ENCODE assay signal across 1 cellular context in the genomic region with DNA sequence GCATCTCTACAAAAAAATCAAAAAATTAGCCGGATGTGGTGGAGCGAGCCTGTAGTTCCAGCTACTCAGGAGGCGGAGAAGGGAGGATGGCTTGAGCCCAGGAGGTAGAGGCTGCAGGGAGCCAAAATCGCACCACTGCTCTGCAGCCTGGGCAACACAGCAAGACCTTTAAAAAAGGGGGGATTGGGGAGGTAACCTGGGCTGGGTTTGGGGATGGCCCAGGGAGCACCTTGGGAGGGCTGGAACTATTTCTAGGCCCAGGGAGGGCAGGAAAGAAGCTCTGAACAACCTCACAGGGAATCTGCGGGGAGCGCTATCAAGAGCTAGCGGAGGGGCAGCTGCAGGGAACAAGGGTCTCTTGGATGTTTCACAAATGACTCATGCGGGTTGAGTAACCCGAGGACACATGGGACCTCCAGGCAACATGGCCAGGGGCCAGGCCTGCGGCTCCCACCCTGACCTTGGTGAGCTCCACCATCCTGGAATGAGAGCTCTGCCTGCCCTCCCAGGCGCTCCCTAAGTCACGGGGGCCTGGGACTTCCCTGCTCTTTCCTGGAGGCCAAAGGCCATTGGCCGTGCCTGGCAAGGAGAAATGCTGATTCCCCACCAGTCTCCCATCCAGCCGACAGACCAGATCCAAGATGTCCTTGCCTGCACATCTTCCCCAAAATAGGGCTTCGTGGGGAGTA.
A peak's percentile ranks its signal among the peaks of the same experiment; 100 is the strongest.
TF ChIP-seq lines count a peak whose summit lies in the region.

No MANE protein-coding gene starts in this region.

TF ChIP-seq in HepG2, 621 proteins besides CTCF, POLR2A, EP300 and RAD21 (continued from another document and continues in another):
- no peak for TF ChIP-seq CREB3 (CRISPR knock-in tag; IDR thresholded peaks at IDR 0.05)
- peak; percentile 88 for TF ChIP-seq CSRNP1 (CRISPR knock-in tag; IDR thresholded peaks at IDR 0.05)
- TF ChIP-seq TERF1 (CRISPR knock-in tag; IDR thresholded peaks at IDR 0.05), result no peak
- peak; percentile 35; the same call in 1 of the 2 replicates for TF ChIP-seq TBX2 (CRISPR knock-in tag; IDR thresholded peaks at IDR 0.05; ENCODE audit: borderline replicate concordance)
- no peak for TF ChIP-seq ZNF383 (CRISPR knock-in tag; IDR thresholded peaks at IDR 0.05; ENCODE audit: borderline replicate concordance)
- TF ChIP-seq ZNF747 (CRISPR knock-in tag; IDR thresholded peaks at IDR 0.05; ENCODE audit: borderline replicate concordance), result 0 out of 2 replicates have a peak, but pooled peaks have one; percentile 36
- TF ChIP-seq ZNF564 (CRISPR knock-in tag; IDR thresholded peaks at IDR 0.05), result peak; percentile 51; the same call in 1 of the 2 replicates
- TF ChIP-seq, protein P1, sequence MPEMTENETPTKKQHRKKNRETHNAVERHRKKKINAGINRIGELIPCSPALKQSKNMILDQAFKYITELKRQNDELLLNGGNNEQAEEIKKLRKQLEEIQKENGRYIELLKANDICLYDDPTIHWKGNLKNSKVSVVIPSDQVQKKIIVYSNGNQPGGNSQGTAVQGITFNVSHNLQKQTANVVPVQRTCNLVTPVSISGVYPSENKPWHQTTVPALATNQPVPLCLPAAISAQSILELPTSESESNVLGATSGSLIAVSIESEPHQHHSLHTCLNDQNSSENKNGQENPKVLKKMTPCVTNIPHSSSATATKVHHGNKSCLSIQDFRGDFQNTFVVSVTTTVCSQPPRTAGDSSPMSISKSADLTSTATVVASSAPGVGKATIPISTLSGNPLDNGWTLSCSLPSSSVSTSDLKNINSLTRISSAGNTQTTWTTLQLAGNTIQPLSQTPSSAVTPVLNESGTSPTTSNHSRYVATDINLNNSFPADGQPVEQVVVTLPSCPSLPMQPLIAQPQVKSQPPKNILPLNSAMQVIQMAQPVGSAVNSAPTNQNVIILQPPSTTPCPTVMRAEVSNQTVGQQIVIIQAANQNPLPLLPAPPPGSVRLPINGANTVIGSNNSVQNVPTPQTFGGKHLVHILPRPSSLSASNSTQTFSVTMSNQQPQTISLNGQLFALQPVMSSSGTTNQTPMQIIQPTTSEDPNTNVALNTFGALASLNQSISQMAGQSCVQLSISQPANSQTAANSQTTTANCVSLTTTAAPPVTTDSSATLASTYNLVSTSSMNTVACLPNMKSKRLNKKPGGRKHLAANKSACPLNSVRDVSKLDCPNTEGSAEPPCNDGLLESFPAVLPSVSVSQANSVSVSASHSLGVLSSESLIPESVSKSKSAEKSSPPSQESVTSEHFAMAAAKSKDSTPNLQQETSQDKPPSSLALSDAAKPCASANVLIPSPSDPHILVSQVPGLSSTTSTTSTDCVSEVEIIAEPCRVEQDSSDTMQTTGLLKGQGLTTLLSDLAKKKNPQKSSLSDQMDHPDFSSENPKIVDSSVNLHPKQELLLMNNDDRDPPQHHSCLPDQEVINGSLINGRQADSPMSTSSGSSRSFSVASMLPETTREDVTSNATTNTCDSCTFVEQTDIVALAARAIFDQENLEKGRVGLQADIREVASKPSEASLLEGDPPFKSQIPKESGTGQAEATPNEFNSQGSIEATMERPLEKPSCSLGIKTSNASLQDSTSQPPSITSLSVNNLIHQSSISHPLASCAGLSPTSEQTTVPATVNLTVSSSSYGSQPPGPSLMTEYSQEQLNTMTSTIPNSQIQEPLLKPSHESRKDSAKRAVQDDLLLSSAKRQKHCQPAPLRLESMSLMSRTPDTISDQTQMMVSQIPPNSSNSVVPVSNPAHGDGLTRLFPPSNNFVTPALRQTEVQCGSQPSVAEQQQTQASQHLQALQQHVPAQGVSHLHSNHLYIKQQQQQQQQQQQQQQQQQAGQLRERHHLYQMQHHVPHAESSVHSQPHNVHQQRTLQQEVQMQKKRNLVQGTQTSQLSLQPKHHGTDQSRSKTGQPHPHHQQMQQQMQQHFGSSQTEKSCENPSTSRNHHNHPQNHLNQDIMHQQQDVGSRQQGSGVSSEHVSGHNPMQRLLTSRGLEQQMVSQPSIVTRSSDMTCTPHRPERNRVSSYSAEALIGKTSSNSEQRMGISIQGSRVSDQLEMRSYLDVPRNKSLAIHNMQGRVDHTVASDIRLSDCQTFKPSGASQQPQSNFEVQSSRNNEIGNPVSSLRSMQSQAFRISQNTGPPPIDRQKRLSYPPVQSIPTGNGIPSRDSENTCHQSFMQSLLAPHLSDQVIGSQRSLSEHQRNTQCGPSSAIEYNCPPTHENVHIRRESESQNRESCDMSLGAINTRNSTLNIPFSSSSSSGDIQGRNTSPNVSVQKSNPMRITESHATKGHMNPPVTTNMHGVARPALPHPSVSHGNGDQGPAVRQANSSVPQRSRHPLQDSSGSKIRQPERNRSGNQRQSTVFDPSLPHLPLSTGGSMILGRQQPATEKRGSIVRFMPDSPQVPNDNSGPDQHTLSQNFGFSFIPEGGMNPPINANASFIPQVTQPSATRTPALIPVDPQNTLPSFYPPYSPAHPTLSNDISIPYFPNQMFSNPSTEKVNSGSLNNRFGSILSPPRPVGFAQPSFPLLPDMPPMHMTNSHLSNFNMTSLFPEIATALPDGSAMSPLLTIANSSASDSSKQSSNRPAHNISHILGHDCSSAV (CRISPR knock-in tag; IDR thresholded peaks at IDR 0.05; ENCODE audit: borderline replicate concordance), result no peak
- TF ChIP-seq ARID5B (CRISPR knock-in tag; IDR thresholded peaks at IDR 0.05), result peak; percentile 95
- TF ChIP-seq ZNF577 (CRISPR knock-in tag; IDR thresholded peaks at IDR 0.05; ENCODE audit: borderline replicate concordance, low read depth), result no peak
- peak; percentile 78 for TF ChIP-seq PPARG (CRISPR knock-in tag; conservative IDR thresholded peaks at IDR 0.05)
- TF ChIP-seq ZNF282 (IDR thresholded peaks at IDR 0.05; ENCODE audit: partially characterized antibody), result no peak
- TF ChIP-seq SMC3 (IDR thresholded peaks at IDR 0.05; ENCODE audit: low read length), result no peak
- no peak for TF ChIP-seq RBM39 (IDR thresholded peaks at IDR 0.05; ENCODE audit: low read depth, low read length, poor library complexity, severe bottlenecking)
- TF ChIP-seq, protein P2, sequence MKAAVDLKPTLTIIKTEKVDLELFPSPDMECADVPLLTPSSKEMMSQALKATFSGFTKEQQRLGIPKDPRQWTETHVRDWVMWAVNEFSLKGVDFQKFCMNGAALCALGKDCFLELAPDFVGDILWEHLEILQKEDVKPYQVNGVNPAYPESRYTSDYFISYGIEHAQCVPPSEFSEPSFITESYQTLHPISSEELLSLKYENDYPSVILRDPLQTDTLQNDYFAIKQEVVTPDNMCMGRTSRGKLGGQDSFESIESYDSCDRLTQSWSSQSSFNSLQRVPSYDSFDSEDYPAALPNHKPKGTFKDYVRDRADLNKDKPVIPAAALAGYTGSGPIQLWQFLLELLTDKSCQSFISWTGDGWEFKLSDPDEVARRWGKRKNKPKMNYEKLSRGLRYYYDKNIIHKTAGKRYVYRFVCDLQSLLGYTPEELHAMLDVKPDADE (CRISPR knock-in tag; IDR thresholded peaks at IDR 0.05), result no peak
- TF ChIP-seq ZFYVE20 (CRISPR knock-in tag; IDR thresholded peaks at IDR 0.05; ENCODE audit: borderline replicate concordance, low read depth), result no peak
- TF ChIP-seq, protein P3, sequence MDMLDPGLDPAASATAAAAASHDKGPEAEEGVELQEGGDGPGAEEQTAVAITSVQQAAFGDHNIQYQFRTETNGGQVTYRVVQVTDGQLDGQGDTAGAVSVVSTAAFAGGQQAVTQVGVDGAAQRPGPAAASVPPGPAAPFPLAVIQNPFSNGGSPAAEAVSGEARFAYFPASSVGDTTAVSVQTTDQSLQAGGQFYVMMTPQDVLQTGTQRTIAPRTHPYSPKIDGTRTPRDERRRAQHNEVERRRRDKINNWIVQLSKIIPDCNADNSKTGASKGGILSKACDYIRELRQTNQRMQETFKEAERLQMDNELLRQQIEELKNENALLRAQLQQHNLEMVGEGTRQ (IDR thresholded peaks at IDR 0.05; ENCODE audit: low read depth, low read length), result no peak
- TF ChIP-seq, protein P3 (CRISPR knock-in tag; IDR thresholded peaks at IDR 0.05; ENCODE audit: borderline replicate concordance), result 0 out of 2 replicates have a peak, but pooled peaks have one; percentile 30
- TF ChIP-seq ZGPAT (CRISPR knock-in tag; IDR thresholded peaks at IDR 0.05), result peak; percentile 73
- no peak for TF ChIP-seq TBL1XR1 (IDR thresholded peaks at IDR 0.05; ENCODE audit: borderline replicate concordance, low read length, partially characterized antibody)
- no peak for TF ChIP-seq SMAD1 (CRISPR knock-in tag; IDR thresholded peaks at IDR 0.05; ENCODE audit: borderline replicate concordance, low read depth)
- peak; percentile 82 for TF ChIP-seq FOXJ3 (CRISPR knock-in tag; IDR thresholded peaks at IDR 0.05; ENCODE audit: borderline replicate concordance)
- no peak; the same call in 1 of the 2 replicates for TF ChIP-seq HDAC1 (CRISPR knock-in tag; IDR thresholded peaks at IDR 0.05)
- TF ChIP-seq PHB2 (IDR thresholded peaks at IDR 0.05; ENCODE audit: partially characterized antibody), result no peak
- TF ChIP-seq ZNF773 (CRISPR knock-in tag; IDR thresholded peaks at IDR 0.05; ENCODE audit: borderline replicate concordance), result no peak
- TF ChIP-seq ZNF674 (CRISPR knock-in tag; IDR thresholded peaks at IDR 0.05; ENCODE audit: low read depth), result peak; percentile 51; the same call in 1 of the 2 replicates
- TF ChIP-seq POLR2AphosphoS5 (IDR thresholded peaks at IDR 0.05; ENCODE audit: low read depth, low read length), result peak; percentile 37; the same call in 1 of the 2 replicates
- no peak for TF ChIP-seq HOXA7 (CRISPR knock-in tag; IDR thresholded peaks at IDR 0.05)
- no peak for TF ChIP-seq HNRNPLL (IDR thresholded peaks at IDR 0.05; ENCODE audit: low read depth, low read length, poor library complexity, severe bottlenecking)
- TF ChIP-seq ZNF788 (CRISPR knock-in tag; IDR thresholded peaks at IDR 0.05; ENCODE audit: borderline replicate concordance), result peak; percentile 65; the same call in 1 of the 2 replicates
- TF ChIP-seq ZZZ3 (CRISPR knock-in tag; IDR thresholded peaks at IDR 0.05; ENCODE audit: borderline replicate concordance), result no peak
- TF ChIP-seq SAP130 (CRISPR knock-in tag; IDR thresholded peaks at IDR 0.05; ENCODE audit: low read depth), result peak; percentile 87
- no peak for TF ChIP-seq ZNF678 (CRISPR knock-in tag; IDR thresholded peaks at IDR 0.05)
